Comparison of ENCODE assay signal across 8 cellular contexts in genomic region chr1:171188388-171189266, GRCh38. TPM values are rescaled to one million over a fixed set of nuclear protein-coding genes. Genes with fewer than 3 reads are reported as not detected.
DNase-seq lines count a peak whose midpoint lies in the region; ATAC-seq and TF ChIP-seq lines count a peak whose summit lies in the region.

No MANE protein-coding gene starts in this region.

- H3K27ac Mint-ChIP-seq in glutamatergic neuron (ENCODE audit: unreplicated experiment) = no peak overlapping the region

- H3K4me3 ChIP-seq in retinal pigment epithelial cell (ENCODE audit: low read length) = no peak overlapping the region

- peaks cover 13% of the 10 kb centered on the region for H3K27me3 Mint-ChIP-seq in activated T-cell treated with anti-CD3 and anti-CD28 coated beads, Interleukin-2, amount 50 U/mL, for 4 hours (ENCODE audit: low read depth)
- no peaks in the 10 kb centered on the region for H3K27me3 Mint-ChIP-seq in glutamatergic neuron (ENCODE audit: unreplicated experiment)

- H3K36me3 Mint-ChIP-seq in activated T-cell treated with anti-CD3 and anti-CD28 coated beads, Interleukin-2, amount 50 U/mL, for 4 hours (ENCODE audit: insufficient read depth) = no peaks in the 10 kb centered on the region
- no peaks in the 10 kb centered on the region for H3K36me3 Mint-ChIP-seq in glutamatergic neuron (ENCODE audit: unreplicated experiment)

- ATAC-seq in GM18498 (IDR thresholded peaks at IDR 0.05; ENCODE audit: unreplicated experiment) (peak; percentile 73), HG03196 (IDR thresholded peaks at IDR 0.05; ENCODE audit: unreplicated experiment) (peak; percentile 82)
- peak in 1 of 2 donors; percentile 35 for ATAC-seq in activated T-cell treated with anti-CD3 and anti-CD28 coated beads, Interleukin-2, amount 50 U/mL, for 4 hours

- TF ChIP-seq CTCF in glutamatergic neuron (IDR thresholded peaks at IDR 0.05; ENCODE audit: partially characterized antibody, unreplicated experiment) (peak; percentile 83), retinal pigment epithelial cell (conservative IDR thresholded peaks at IDR 0.05; ENCODE audit: low read depth, low read length) (peak; percentile 65)

- H3K9me3 Mint-ChIP-seq in activated T-cell treated with anti-CD3 and anti-CD28 coated beads, Interleukin-2, amount 50 U/mL, for 4 hours = no peaks in the 10 kb centered on the region
- H3K9me3 Mint-ChIP-seq in glutamatergic neuron (ENCODE audit: unreplicated experiment) = no peaks in the 10 kb centered on the region

- H3K4me1 Mint-ChIP-seq in activated T-cell treated with anti-CD3 and anti-CD28 coated beads, Interleukin-2, amount 50 U/mL, for 4 hours (ENCODE audit: low read depth) = no peaks in the 10 kb centered on the region
- H3K4me1 Mint-ChIP-seq in glutamatergic neuron (ENCODE audit: low read depth, unreplicated experiment) = no peaks in the 10 kb centered on the region

- DNase-seq in AML-193 (lab: John Stamatoyannopoulos, UW) (peak; percentile 45 to 63), NCI-H774 (lab: John Stamatoyannopoulos, UW) (peak; percentile 51), glutamatergic neuron (peak; percentile 42), retinal pigment epithelial cell (ENCODE audit: low read depth) (no peak), GF-D8 (lab: John Stamatoyannopoulos, UW) (no peak)
- DNase-seq in activated T-cell treated with anti-CD3 and anti-CD28 coated beads, Interleukin-2, amount 50 U/mL, for 4 hours = peak; percentile 10

- H3K4me3 Mint-ChIP-seq in activated T-cell treated with anti-CD3 and anti-CD28 coated beads, Interleukin-2, amount 50 U/mL, for 4 hours = no peak overlapping the region
- no peak overlapping the region for H3K4me3 Mint-ChIP-seq in glutamatergic neuron (ENCODE audit: unreplicated experiment)

RNA-seq across cellular contexts. Expression of gene FMO2, which starts 3.5 kb away (rescaled TPM):
- total RNA-seq in activated T-cell treated with anti-CD3 and anti-CD28 coated beads, Interleukin-2, amount 50 U/mL, for 4 hours = under 1 TPM in 2 of 3 donors, not detected in 1; 0.27 to 0.34 TPM
- total RNA-seq in glutamatergic neuron (ENCODE audit: unreplicated experiment) = not detected

RNA-seq across cellular contexts. Expression of gene FMO1, which starts 59.7 kb away (rescaled TPM):
- not detected for total RNA-seq in activated T-cell treated with anti-CD3 and anti-CD28 coated beads, Interleukin-2, amount 50 U/mL, for 4 hours
- not detected for total RNA-seq in glutamatergic neuron (ENCODE audit: unreplicated experiment)

Comparison
In these comparisons a context has a peak if more than half of its experiments do, and no peak if none do; other contexts are left out.
1. DNase-seq: peak in AML-193 (2 of 2), NCI-H774 (single experiment), activated T-cell treated with anti-CD3 and anti-CD28 coated beads, Interleukin-2, amount 50 U/mL, for 4 hours (single experiment) and glutamatergic neuron (single experiment); none in retinal pigment epithelial cell (single experiment) and GF-D8 (single experiment).